In the genomic region with DNA sequence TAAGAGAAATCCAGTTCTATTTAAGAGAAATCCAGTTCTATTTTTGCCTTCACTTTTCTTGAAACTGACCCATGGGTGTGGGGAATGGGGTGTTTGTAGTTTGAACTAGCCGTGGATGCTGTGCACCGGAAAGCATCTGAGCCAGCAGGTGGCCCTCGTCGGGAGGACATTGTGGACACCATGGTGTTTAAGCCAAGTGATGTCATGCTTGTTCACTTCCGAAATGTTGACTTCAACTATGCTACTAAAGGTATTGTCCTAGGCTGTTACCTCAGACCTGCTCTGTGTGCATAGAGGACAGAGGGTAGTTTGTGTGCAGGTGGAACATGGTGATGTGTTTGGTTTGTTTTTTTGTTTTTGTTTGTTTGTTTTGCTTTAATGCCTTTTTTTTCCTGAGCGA, we compare ENCODE assay signal across 14 cellular contexts. TPM values are rescaled to one million over a fixed set of nuclear protein-coding genes. Genes with fewer than 3 reads are reported as not detected.
A peak's percentile ranks its signal among the peaks of the same experiment; 100 is the strongest.
DNase-seq lines count a peak whose midpoint lies in the region; ATAC-seq, FAIRE-seq and TF ChIP-seq lines count a peak whose summit lies in the region.
"Had no signal": no experiment of that assay in that cellular context is flagged by ENCODE, and none has a peak within 500 bp of the region (broad histone marks: within the 10 kb centered on the region; RNA-seq: fewer than 3 reads in every experiment).

No MANE protein-coding gene starts in this region.

- no peak overlapping the region for H4K8ac ChIP-seq in trophoblast cell (ENCODE audit: low read depth, low read length)

- DNase-seq in activated CD4-positive, alpha-beta T cell treated with anti-CD3 and anti-CD28 coated beads for 36 hours, result no peak
- no peak for DNase-seq in activated CD4-positive, alpha-beta T cell treated with anti-CD3 and anti-CD28 coated beads, Interleukin-2, amount 50 U/mL, for 1 hour
- DNase-seq in SK-N-MC (ENCODE audit: low read depth, low spot score) (no peak), endothelial cell (ENCODE audit: low spot score) (no peak), trophoblast cell (peak in 1 of 2 donors; percentile 31), D721Med (ENCODE audit: insufficient read length, low spot score) (no peak), NK-92 (lab: John Stamatoyannopoulos, UW; ENCODE audit: unreplicated experiment) (no peak)
- DNase-seq: foreskin melanocyte; NCI-H2171 treated with DMSO at 0.1 percent for 48 hours; stimulated activated CD4-positive, alpha-beta T cell treated with anti-CD3 and anti-CD28 coated beads, Interleukin-4, amount 100 ng/mL, for 24 hours; upper lobe of right lung had no signal

- no peak overlapping the region for H2AK5ac ChIP-seq in trophoblast cell (ENCODE audit: low read length)

- H3K4me3 ChIP-seq in SK-N-MC, result peak overlapping the region; percentile 89; the same call in 1 of the 2 replicates
- no peak overlapping the region for H3K4me3 ChIP-seq in trophoblast cell (ENCODE audit: low read depth, low read length)
- H3K4me3 ChIP-seq: upper lobe of right lung had no signal

- no peak for ATAC-seq in activated CD4-positive, alpha-beta T cell treated with anti-CD3 and anti-CD28 coated beads for 36 hours
- ATAC-seq in GM18909 (IDR thresholded peaks at IDR 0.05; ENCODE audit: poor library complexity, unreplicated experiment), result no peak
- ATAC-seq: HCT116, upper lobe of right lung had no signal

- peaks cover 65% of the 10 kb centered on the region for H3K36me3 Mint-ChIP-seq in activated CD4-positive, alpha-beta T cell treated with anti-CD3 and anti-CD28 coated beads for 36 hours (ENCODE audit: low read depth)
- peaks cover 48% of the 10 kb centered on the region for H3K36me3 Mint-ChIP-seq in endothelial cell (ENCODE audit: low read depth, unreplicated experiment)

- peaks cover 18% of the 10 kb centered on the region for H3K79me1 ChIP-seq in trophoblast cell (ENCODE audit: low read length)

- CTCF ChIA-PET in activated CD4-positive, alpha-beta T cell treated with anti-CD3 and anti-CD28 coated beads for 36 hours (lab: Charles Lee), result no interaction called here

- peak overlapping the region; percentile 72 for H3K27ac Mint-ChIP-seq in activated CD4-positive, alpha-beta T cell treated with anti-CD3 and anti-CD28 coated beads for 36 hours
- H3K27ac Mint-ChIP-seq in endothelial cell (ENCODE audit: unreplicated experiment), result no peak overlapping the region

- H2BK5ac ChIP-seq in trophoblast cell (ENCODE audit: low read depth, low read length, poor library complexity), result no peak overlapping the region

- intact Hi-C loops in activated CD4-positive, alpha-beta T cell treated with anti-CD3 and anti-CD28 coated beads for 36 hours (cut with DNase I, micrococcal nuclease), result loop anchor here in 1 of 2 experiments (10.0 kb wide), 2 partner anchors 1269 to 1549 kb away; a partner anchor contains a TSS

- TF ChIP-seq CTCF in endothelial cell (IDR thresholded peaks at IDR 0.05; ENCODE audit: unreplicated experiment) (no peak), D721Med (IDR thresholded peaks at IDR 0.05; ENCODE audit: insufficient read depth, missing control alignments) (no peak)

- peak overlapping the region; percentile 51 for H3K4ac ChIP-seq in trophoblast cell (ENCODE audit: low read depth, low read length)

- H2AFZ ChIP-seq in trophoblast cell (ENCODE audit: insufficient read depth, low read length, poor library complexity), result peak overlapping the region; percentile 19

- peaks cover 17% of the 10 kb centered on the region for H3K79me2 ChIP-seq in trophoblast cell (ENCODE audit: control insufficient read depth, insufficient read depth, low read length, poor library complexity)

- WGBS in trophoblast cell (ENCODE audit: extremely low coverage, insufficient coverage, insufficient read length), result no CpG with 5 or more reads among the region's 6 CpGs

- H2BK12ac ChIP-seq in trophoblast cell (ENCODE audit: low read length), result no peak overlapping the region

- H3K9me3 ChIP-seq in SK-N-MC (ENCODE audit: low read depth, low read length) (no peaks in the 10 kb centered on the region), trophoblast cell (ENCODE audit: insufficient read depth, low read depth, low read length) (no peaks in the 10 kb centered on the region)
- H3K9me3 ChIP-seq: upper lobe of right lung had no signal

- POLR2A ChIA-PET in activated CD4-positive, alpha-beta T cell treated with anti-CD3 and anti-CD28 coated beads for 36 hours (lab: Charles Lee), result interaction anchor here (2.5 kb wide), 1 partner anchor 11 kb away, joined by 18 read pairs; no protein-coding TSS in a partner anchor

- H3K9me3 Mint-ChIP-seq in activated CD4-positive, alpha-beta T cell treated with anti-CD3 and anti-CD28 coated beads for 36 hours (ENCODE audit: low read depth), result no peaks in the 10 kb centered on the region
- no peaks in the 10 kb centered on the region for H3K9me3 Mint-ChIP-seq in endothelial cell (ENCODE audit: unreplicated experiment)

- peaks cover 2 to 4% of the 10 kb centered on the region in 2 experiments for H3K4me1 ChIP-seq in trophoblast cell (ENCODE audit: control insufficient read depth in 1 of 2, insufficient read depth in 2 of 2, low read length in 2 of 2)

- no peak overlapping the region for H3K4me3 Mint-ChIP-seq in activated CD4-positive, alpha-beta T cell treated with anti-CD3 and anti-CD28 coated beads for 36 hours
- H3K4me3 Mint-ChIP-seq in endothelial cell (ENCODE audit: unreplicated experiment), result peak overlapping the region; percentile 11

- H3K36me3 ChIP-seq in SK-N-MC (ENCODE audit: insufficient read depth, low read length) (peaks cover 67% of the 10 kb centered on the region), trophoblast cell (ENCODE audit: control insufficient read depth in 1 of 2, insufficient read depth in 2 of 2, low read length in 2 of 2) (peaks cover 42 to 53% of the 10 kb centered on the region in 2 experiments)

- H3K4me1 Mint-ChIP-seq in activated CD4-positive, alpha-beta T cell treated with anti-CD3 and anti-CD28 coated beads for 36 hours, result peaks cover 40% of the 10 kb centered on the region
- H3K4me1 Mint-ChIP-seq in endothelial cell (ENCODE audit: unreplicated experiment), result peaks cover 10% of the 10 kb centered on the region

- H3K9ac ChIP-seq in SK-N-MC (ENCODE audit: insufficient read length), result peak overlapping the region; percentile 95
- no peak overlapping the region for H3K9ac ChIP-seq in trophoblast cell (ENCODE audit: low read length)

- no peak overlapping the region for H3K18ac ChIP-seq in trophoblast cell (ENCODE audit: low read length)

- H3K27me3 Mint-ChIP-seq in activated CD4-positive, alpha-beta T cell treated with anti-CD3 and anti-CD28 coated beads for 36 hours, result no peaks in the 10 kb centered on the region
- H3K27me3 Mint-ChIP-seq in endothelial cell (ENCODE audit: unreplicated experiment), result peaks cover 11% of the 10 kb centered on the region

- H3K23ac ChIP-seq in trophoblast cell (ENCODE audit: low read length), result no peak overlapping the region

- H4K12ac ChIP-seq in trophoblast cell (ENCODE audit: low read depth, low read length), result no peak overlapping the region

- no peak overlapping the region for H3K4me2 ChIP-seq in trophoblast cell (ENCODE audit: low read length)

- H3K27me3 ChIP-seq in trophoblast cell (ENCODE audit: insufficient read depth, low read length), result no peaks in the 10 kb centered on the region
- H3K27me3 ChIP-seq: upper lobe of right lung had no signal

- H4K91ac ChIP-seq in trophoblast cell (ENCODE audit: low read depth, low read length), result no peak overlapping the region

- FAIRE-seq in D721Med (lab: Jason Lieb, UNC), result no peak

- no peak overlapping the region for H2BK120ac ChIP-seq in trophoblast cell (ENCODE audit: insufficient read depth, low read length, poor library complexity)

- H3K27ac ChIP-seq in SK-N-MC (no peak overlapping the region), trophoblast cell (ENCODE audit: low read depth, low read length) (no peak overlapping the region)
- H3K27ac ChIP-seq: HL-60, upper lobe of right lung had no signal

- no peak overlapping the region for H3K14ac ChIP-seq in trophoblast cell (ENCODE audit: low read length)

RNA-seq across cellular contexts. Expression of a gene that starts 3.3 kb away (rescaled TPM):
- 100 to 1,000 TPM; 298 to 319 TPM for total RNA-seq in activated CD4-positive, alpha-beta T cell treated with anti-CD3 and anti-CD28 coated beads for 36 hours
- total RNA-seq in endothelial cell (ENCODE audit: unreplicated experiment), result 184 TPM
- polyA plus RNA-seq in trophoblast cell (2013), result 336 and 356 TPM in 2 replicates

RNA-seq across cellular contexts. Expression of a gene that starts 20.0 kb away (rescaled TPM):
- 100 to 1,000 TPM; 224 to 241 TPM for total RNA-seq in activated CD4-positive, alpha-beta T cell treated with anti-CD3 and anti-CD28 coated beads for 36 hours
- total RNA-seq in endothelial cell (ENCODE audit: unreplicated experiment), result 173 TPM
- 147 TPM in 2 replicates for polyA plus RNA-seq in trophoblast cell (2013)

RNA-seq across cellular contexts. Expression of a gene that starts 37.5 kb away (rescaled TPM):
- 10 to 100 TPM; 34.8 to 49.4 TPM for total RNA-seq in activated CD4-positive, alpha-beta T cell treated with anti-CD3 and anti-CD28 coated beads for 36 hours
- total RNA-seq in endothelial cell (ENCODE audit: unreplicated experiment), result 46.9 TPM
- 28.0 and 28.5 TPM in 2 replicates for polyA plus RNA-seq in trophoblast cell (2013)

RNA-seq across cellular contexts. Expression of a gene that starts 52.1 kb away (rescaled TPM):
- 1 to 10 TPM; 2.8 to 3.4 TPM for total RNA-seq in activated CD4-positive, alpha-beta T cell treated with anti-CD3 and anti-CD28 coated beads for 36 hours
- total RNA-seq in endothelial cell (ENCODE audit: unreplicated experiment), result 1.9 TPM
- polyA plus RNA-seq in trophoblast cell (2013), result 1.6 and 1.8 TPM in 2 replicates
